23 cellular contexts compared by ENCODE assay signal in genomic region chr5:135303582-135304173, GRCh38.
A peak's percentile ranks its signal among the peaks of the same experiment; 100 is the strongest.
DNase-seq lines count a peak whose midpoint lies in the region; ATAC-seq, FAIRE-seq and TF ChIP-seq lines count a peak whose summit lies in the region.
"Had no signal": no experiment of that assay in that cellular context is flagged by ENCODE, and none has a peak within 500 bp of the region (broad histone marks: within the 10 kb centered on the region; RNA-seq: fewer than 3 reads in every experiment).

No MANE protein-coding gene starts in this region.

- POLR2A ChIA-PET in K562 (lab: Yijun Ruan, JAX) = no interaction called here

- H3K27ac Mint-ChIP-seq in mesothelial cell of epicardium = peak overlapping the region; percentile 87
- H3K27ac Mint-ChIP-seq: CD8-positive, alpha-beta T cell had no signal

- peak overlapping the region; percentile 15 to 40; a peak in 2 of 4 replicates for H3K9ac ChIP-seq in K562 (ENCODE audit: insufficient read depth in 1 of 2, low read depth in 2 of 2, low read length in 2 of 2)
- H3K9ac ChIP-seq: KMS-11 had no signal

- peak; percentile 80 for FAIRE-seq in K562 (lab: Jason Lieb, UNC)

- H3K36me3 ChIP-seq in K562 (ENCODE audit: control insufficient read depth, insufficient read depth, low read length) = no peaks in the 10 kb centered on the region
- H3K36me3 ChIP-seq: Peyer's patch had no signal

- TF ChIP-seq RAD21 in K562 (CRISPR knock-in tag; conservative IDR thresholded peaks at IDR 0.05 in 1 of 2, IDR thresholded peaks at IDR 0.05 in 1 of 2) = no peak

- H3K4me3 ChIP-seq in K562 = peak overlapping the region; percentile 7; the same call in 1 of the 2 replicates
- H3K4me3 ChIP-seq: Peyer's patch had no signal

- no peaks in the 10 kb centered on the region for H3K27me3 Mint-ChIP-seq in mesothelial cell of epicardium (ENCODE audit: low read depth)

- H3K4me1 Mint-ChIP-seq in mesothelial cell of epicardium = peaks cover 54% of the 10 kb centered on the region

- TF ChIP-seq CTCF in K562 (IDR thresholded peaks at IDR 0.05 in 2 of 3, conservative IDR thresholded peaks at IDR 0.05 in 1 of 3; ENCODE audit: insufficient read depth in 2 of 3, low read depth in 1 of 3, low read length in 3 of 3) = no peak
- TF ChIP-seq CTCF in mesothelial cell of epicardium (IDR thresholded peaks at IDR 0.05; ENCODE audit: unreplicated experiment) = no peak

- no peaks in the 10 kb centered on the region for H3K9me1 ChIP-seq in K562 (ENCODE audit: control insufficient read depth, insufficient read depth, low read length)

- peak overlapping the region; percentile 80 for H2AFZ ChIP-seq in K562 (ENCODE audit: low read depth, low read length)

- ATAC-seq in K562 (peak; percentile 77), HG03097 (IDR thresholded peaks at IDR 0.05; ENCODE audit: low FRiP score, unreplicated experiment) (no peak)
- ATAC-seq: CD8-positive, alpha-beta T cell had no signal

- CTCF ChIA-PET in K562 (lab: Yijun Ruan, JAX; ENCODE audit: low intra/inter-chr PET ratio) = interaction anchor here (0.5 kb wide), 1 partner anchor 29 kb away, joined by 3 read pairs; no protein-coding TSS in a partner anchor

- no peaks in the 10 kb centered on the region for H3K79me2 ChIP-seq in K562 (ENCODE audit: control insufficient read depth, insufficient read depth, low read length)

- in situ Hi-C loops in K562 (cut with MboI) (no loop called here), KBM-7 (cut with MboI; ENCODE audit: low pct_unique_long_range_greater_than_20kb, low sequenced_read_pairs) (no loop called here)

- no peak for TF ChIP-seq EP300 in K562 (IDR thresholded peaks at IDR 0.05; ENCODE audit: low read length)

- H4K20me1 ChIP-seq in K562 (replicated peaks; ENCODE audit: control insufficient read depth, insufficient read depth, low read length) = 0 out of 2 replicates have a peak, but pooled peaks cover 5% of the 10 kb centered on the region

- TF ChIP-seq POLR2A in K562 (conservative IDR thresholded peaks at IDR 0.05) = no peak

- H3K9me3 Mint-ChIP-seq in mesothelial cell of epicardium = peaks cover 9% of the 10 kb centered on the region
- H3K9me3 Mint-ChIP-seq: CD8-positive, alpha-beta T cell had no signal

- H3K4me2 ChIP-seq in K562 (ENCODE audit: insufficient read depth, low read length) = peak overlapping the region; percentile 64
- H3K4me2 ChIP-seq: KMS-11 had no signal

- 32% methylated on average over 6 of the region's 6 CpGs for WGBS in K562 (ENCODE audit: insufficient coverage, low coverage, missing lambda C conversion rate)

- no TSS peak for BruUV-seq in K562 (replicated peaks; lab: Mats Ljungman, UMichigan)

- peak overlapping the region; percentile 39; the same call in 2 of the 3 replicates for H3K27ac ChIP-seq in K562 (ENCODE audit: extremely low read depth, low read depth, low read length)
- H3K27ac ChIP-seq: 22Rv1, KMS-11, Peyer's patch had no signal

- intact Hi-C loops in K562 (cut with micrococcal nuclease) = no loop called here

- H3K36me3 Mint-ChIP-seq in mesothelial cell of epicardium = no peaks in the 10 kb centered on the region
- H3K36me3 Mint-ChIP-seq: CD8-positive, alpha-beta T cell had no signal

- no peaks in the 10 kb centered on the region for H3K9me3 ChIP-seq in K562 (replicated peaks; ENCODE audit: control insufficient read depth, insufficient read depth, low read depth, low read length)
- H3K9me3 ChIP-seq: Peyer's patch had no signal

- peaks cover 14 to 21% of the 10 kb centered on the region in 2 experiments for H3K4me1 ChIP-seq in K562 (replicated peaks in 1 of 2; ENCODE audit: control insufficient read depth in 2 of 2, insufficient read depth in 2 of 2, low read length in 2 of 2)
- H3K4me1 ChIP-seq: Peyer's patch had no signal

- DNase-seq in DMS 273 (lab: John Stamatoyannopoulos, UW; ENCODE audit: unreplicated experiment) (peak; percentile 34), DMS 273 treated with DMSO at 0.1 percent for 48 hours (lab: John Stamatoyannopoulos, UW) (no peak), K562 (ENCODE audit: extremely low read depth in 1 of 4, low spot score in 3 of 4) (peak in 1 of 4 experiments; percentile 40), mesothelial cell of epicardium (ENCODE audit: low spot score in 2 of 2, unreplicated experiment in 2 of 2) (no peak), inferior parietal cortex (ENCODE audit: extremely low spot score) (no peak), KBM-7 (no peak), NCI-H748 treated with DMSO at 0.1 percent for 48 hours (lab: John Stamatoyannopoulos, UW) (no peak)
- DNase-seq: ACHN; AML-193; C1 segment of cervical spinal cord; CD8-positive, alpha-beta T cell; EL; GF-D8; GOT3; NCI-H1105 treated with DMSO at 0.1 percent for 48 hours; NCI-H1694; NCI-H2081 treated with DMSO at 0.1 percent for 48 hours; NCI-H2171 treated with DMSO at 0.1 percent for 48 hours; NCI-H524 treated with DMSO at 0.1 percent for 48 hours; Peyer's patch had no signal

- H3K27me3 ChIP-seq in K562 (ENCODE audit: control insufficient read depth in 2 of 2, insufficient read depth in 2 of 2, low read length in 2 of 2) = no peaks in the 10 kb centered on the region
- H3K27me3 ChIP-seq: Peyer's patch had no signal

- no peak overlapping the region for H3K4me3 Mint-ChIP-seq in mesothelial cell of epicardium
- H3K4me3 Mint-ChIP-seq: CD8-positive, alpha-beta T cell had no signal

TF ChIP-seq in K562, 482 proteins besides CTCF, POLR2A, EP300 and RAD21:
- TF ChIP-seq NR4A1 (CRISPR knock-in tag; IDR thresholded peaks at IDR 0.05) = no peak
- TF ChIP-seq NR4A1 (tag; IDR thresholded peaks at IDR 0.05) = no peak
- no peak for TF ChIP-seq POLR2G (IDR thresholded peaks at IDR 0.05; ENCODE audit: low read depth, low read length)
- 0 out of 2 replicates have a peak, but pooled peaks have one; percentile 33 for TF ChIP-seq ZBTB7A (IDR thresholded peaks at IDR 0.05; ENCODE audit: borderline replicate concordance, control insufficient read depth, low read depth, low read length)
- no peak for TF ChIP-seq RNF2 (IDR thresholded peaks at IDR 0.05)
- TF ChIP-seq, protein P1, sequence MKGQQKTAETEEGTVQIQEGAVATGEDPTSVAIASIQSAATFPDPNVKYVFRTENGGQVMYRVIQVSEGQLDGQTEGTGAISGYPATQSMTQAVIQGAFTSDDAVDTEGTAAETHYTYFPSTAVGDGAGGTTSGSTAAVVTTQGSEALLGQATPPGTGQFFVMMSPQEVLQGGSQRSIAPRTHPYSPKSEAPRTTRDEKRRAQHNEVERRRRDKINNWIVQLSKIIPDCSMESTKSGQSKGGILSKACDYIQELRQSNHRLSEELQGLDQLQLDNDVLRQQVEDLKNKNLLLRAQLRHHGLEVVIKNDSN (CRISPR knock-in tag; IDR thresholded peaks at IDR 0.05) = no peak
- TF ChIP-seq ZNF785 (CRISPR knock-in tag; IDR thresholded peaks at IDR 0.05) = no peak
- TF ChIP-seq SOX6 (IDR thresholded peaks at IDR 0.05) = no peak
- TF ChIP-seq SMARCA4 (IDR thresholded peaks at IDR 0.05) = no peak
- no peak for TF ChIP-seq MNT (conservative IDR thresholded peaks at IDR 0.05)
- no peak for TF ChIP-seq GABPB2 (CRISPR knock-in tag; conservative IDR thresholded peaks at IDR 0.05)
- TF ChIP-seq GATAD2A (IDR thresholded peaks at IDR 0.05) = 0 out of 2 replicates have a peak, but pooled peaks have one; percentile 14
- no peak for TF ChIP-seq MEF2D (tag; conservative IDR thresholded peaks at IDR 0.05; ENCODE audit: low read depth)
- no peak for TF ChIP-seq BRD9 (IDR thresholded peaks at IDR 0.05; ENCODE audit: low read depth, partially characterized antibody)
- TF ChIP-seq POLR3G (IDR thresholded peaks at IDR 0.05; ENCODE audit: extremely low read depth, insufficient read length, insufficient replicate concordance) = no peak
- TF ChIP-seq CEBPB (tag; IDR thresholded peaks at IDR 0.05) = peak; percentile 64
- TF ChIP-seq, protein P2, sequence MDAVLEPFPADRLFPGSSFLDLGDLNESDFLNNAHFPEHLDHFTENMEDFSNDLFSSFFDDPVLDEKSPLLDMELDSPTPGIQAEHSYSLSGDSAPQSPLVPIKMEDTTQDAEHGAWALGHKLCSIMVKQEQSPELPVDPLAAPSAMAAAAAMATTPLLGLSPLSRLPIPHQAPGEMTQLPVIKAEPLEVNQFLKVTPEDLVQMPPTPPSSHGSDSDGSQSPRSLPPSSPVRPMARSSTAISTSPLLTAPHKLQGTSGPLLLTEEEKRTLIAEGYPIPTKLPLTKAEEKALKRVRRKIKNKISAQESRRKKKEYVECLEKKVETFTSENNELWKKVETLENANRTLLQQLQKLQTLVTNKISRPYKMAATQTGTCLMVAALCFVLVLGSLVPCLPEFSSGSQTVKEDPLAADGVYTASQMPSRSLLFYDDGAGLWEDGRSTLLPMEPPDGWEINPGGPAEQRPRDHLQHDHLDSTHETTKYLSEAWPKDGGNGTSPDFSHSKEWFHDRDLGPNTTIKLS (IDR thresholded peaks at IDR 0.05; ENCODE audit: borderline replicate concordance, low read depth) = peak; percentile 50; the same call in 1 of the 2 replicates
- TF ChIP-seq FOXM1 (IDR thresholded peaks at IDR 0.05; ENCODE audit: low read depth) = no peak
- no peak for TF ChIP-seq FOXM1 (CRISPR knock-in tag; IDR thresholded peaks at IDR 0.05; ENCODE audit: low read depth)
- TF ChIP-seq ETV1 (tag; conservative IDR thresholded peaks at IDR 0.05; ENCODE audit: low read depth) = no peak
